In the genomic region with DNA sequence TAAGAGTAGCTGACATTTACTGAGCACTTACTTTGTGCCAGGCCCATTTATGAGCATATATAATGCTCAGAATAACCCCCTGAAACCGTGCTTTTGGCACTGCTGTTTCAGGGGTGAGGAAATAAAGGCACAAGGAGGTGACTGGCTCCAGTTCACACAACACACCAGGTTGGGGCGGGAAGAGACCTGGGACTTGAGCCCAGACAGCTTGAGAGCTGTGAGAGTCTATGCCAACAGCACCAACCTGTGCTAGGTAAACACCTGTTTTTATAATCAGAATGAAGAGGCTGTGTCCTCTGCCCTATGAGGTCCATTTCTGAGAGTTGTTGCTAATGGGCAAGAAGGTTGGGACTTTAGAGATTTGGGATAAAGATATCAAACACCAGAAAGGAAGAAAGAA, we compare ENCODE assay signal across 2 cellular contexts.
TF ChIP-seq lines count a peak whose summit lies in the region.

No MANE protein-coding gene starts in this region.

TF ChIP-seq in HepG2, 621 proteins besides CTCF, POLR2A, EP300 and RAD21:
- TF ChIP-seq ZNF883 (CRISPR knock-in tag; IDR thresholded peaks at IDR 0.05; ENCODE audit: not compliant biosample characterization) (no peak), ZNF34 (CRISPR knock-in tag; IDR thresholded peaks at IDR 0.05; ENCODE audit: borderline replicate concordance) (no peak), PHF5A (CRISPR knock-in tag; IDR thresholded peaks at IDR 0.05; ENCODE audit: low read depth, unreplicated experiment) (no peak), ZNF383 (CRISPR knock-in tag; IDR thresholded peaks at IDR 0.05; ENCODE audit: borderline replicate concordance) (no peak), RFX3 (CRISPR knock-in tag; IDR thresholded peaks at IDR 0.05) (no peak), ZNF382 (CRISPR knock-in tag; IDR thresholded peaks at IDR 0.05; ENCODE audit: borderline replicate concordance) (no peak), NRL (CRISPR knock-in tag; IDR thresholded peaks at IDR 0.05; ENCODE audit: borderline replicate concordance) (no peak), ARHGAP35 (CRISPR knock-in tag; IDR thresholded peaks at IDR 0.05; ENCODE audit: borderline replicate concordance) (no peak), KLF12 (CRISPR knock-in tag; IDR thresholded peaks at IDR 0.05; ENCODE audit: borderline replicate concordance) (no peak)
- TF ChIP-seq, protein P1, sequence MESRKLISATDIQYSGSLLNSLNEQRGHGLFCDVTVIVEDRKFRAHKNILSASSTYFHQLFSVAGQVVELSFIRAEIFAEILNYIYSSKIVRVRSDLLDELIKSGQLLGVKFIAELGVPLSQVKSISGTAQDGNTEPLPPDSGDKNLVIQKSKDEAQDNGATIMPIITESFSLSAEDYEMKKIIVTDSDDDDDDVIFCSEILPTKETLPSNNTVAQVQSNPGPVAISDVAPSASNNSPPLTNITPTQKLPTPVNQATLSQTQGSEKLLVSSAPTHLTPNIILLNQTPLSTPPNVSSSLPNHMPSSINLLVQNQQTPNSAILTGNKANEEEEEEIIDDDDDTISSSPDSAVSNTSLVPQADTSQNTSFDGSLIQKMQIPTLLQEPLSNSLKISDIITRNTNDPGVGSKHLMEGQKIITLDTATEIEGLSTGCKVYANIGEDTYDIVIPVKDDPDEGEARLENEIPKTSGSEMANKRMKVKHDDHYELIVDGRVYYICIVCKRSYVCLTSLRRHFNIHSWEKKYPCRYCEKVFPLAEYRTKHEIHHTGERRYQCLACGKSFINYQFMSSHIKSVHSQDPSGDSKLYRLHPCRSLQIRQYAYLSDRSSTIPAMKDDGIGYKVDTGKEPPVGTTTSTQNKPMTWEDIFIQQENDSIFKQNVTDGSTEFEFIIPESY (CRISPR knock-in tag; IDR thresholded peaks at IDR 0.05) = no peak

TF ChIP-seq in WTC11, 78 proteins besides CTCF, POLR2A, EP300 and RAD21:
- no peak for TF ChIP-seq NFATC4 (CRISPR knock-in tag; IDR thresholded peaks at IDR 0.05)
- no peak for TF ChIP-seq MYBL2 (CRISPR knock-in tag; IDR thresholded peaks at IDR 0.05)
- TF ChIP-seq, protein P2, sequence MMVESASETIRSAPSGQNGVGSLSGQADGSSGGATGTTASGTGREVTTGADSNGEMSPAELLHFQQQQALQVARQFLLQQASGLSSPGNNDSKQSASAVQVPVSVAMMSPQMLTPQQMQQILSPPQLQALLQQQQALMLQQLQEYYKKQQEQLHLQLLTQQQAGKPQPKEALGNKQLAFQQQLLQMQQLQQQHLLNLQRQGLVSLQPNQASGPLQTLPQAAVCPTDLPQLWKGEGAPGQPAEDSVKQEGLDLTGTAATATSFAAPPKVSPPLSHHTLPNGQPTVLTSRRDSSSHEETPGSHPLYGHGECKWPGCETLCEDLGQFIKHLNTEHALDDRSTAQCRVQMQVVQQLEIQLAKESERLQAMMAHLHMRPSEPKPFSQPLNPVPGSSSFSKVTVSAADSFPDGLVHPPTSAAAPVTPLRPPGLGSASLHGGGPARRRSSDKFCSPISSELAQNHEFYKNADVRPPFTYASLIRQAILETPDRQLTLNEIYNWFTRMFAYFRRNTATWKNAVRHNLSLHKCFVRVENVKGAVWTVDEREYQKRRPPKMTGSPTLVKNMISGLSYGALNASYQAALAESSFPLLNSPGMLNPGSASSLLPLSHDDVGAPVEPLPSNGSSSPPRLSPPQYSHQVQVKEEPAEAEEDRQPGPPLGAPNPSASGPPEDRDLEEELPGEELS (CRISPR knock-in tag; IDR thresholded peaks at IDR 0.05) = no peak
- TF ChIP-seq ZNF423 (CRISPR knock-in tag; IDR thresholded peaks at IDR 0.05) = no peak
- no peak for TF ChIP-seq ZNF138 (CRISPR knock-in tag; conservative IDR thresholded peaks at IDR 0.05)
- TF ChIP-seq, protein P3, sequence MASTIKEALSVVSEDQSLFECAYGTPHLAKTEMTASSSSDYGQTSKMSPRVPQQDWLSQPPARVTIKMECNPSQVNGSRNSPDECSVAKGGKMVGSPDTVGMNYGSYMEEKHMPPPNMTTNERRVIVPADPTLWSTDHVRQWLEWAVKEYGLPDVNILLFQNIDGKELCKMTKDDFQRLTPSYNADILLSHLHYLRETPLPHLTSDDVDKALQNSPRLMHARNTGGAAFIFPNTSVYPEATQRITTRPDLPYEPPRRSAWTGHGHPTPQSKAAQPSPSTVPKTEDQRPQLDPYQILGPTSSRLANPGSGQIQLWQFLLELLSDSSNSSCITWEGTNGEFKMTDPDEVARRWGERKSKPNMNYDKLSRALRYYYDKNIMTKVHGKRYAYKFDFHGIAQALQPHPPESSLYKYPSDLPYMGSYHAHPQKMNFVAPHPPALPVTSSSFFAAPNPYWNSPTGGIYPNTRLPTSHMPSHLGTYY (CRISPR knock-in tag; IDR thresholded peaks at IDR 0.05) = no peak
- no peak for TF ChIP-seq IRF2 (CRISPR knock-in tag; IDR thresholded peaks at IDR 0.05; ENCODE audit: borderline replicate concordance, low read depth)
- TF ChIP-seq, protein P4, sequence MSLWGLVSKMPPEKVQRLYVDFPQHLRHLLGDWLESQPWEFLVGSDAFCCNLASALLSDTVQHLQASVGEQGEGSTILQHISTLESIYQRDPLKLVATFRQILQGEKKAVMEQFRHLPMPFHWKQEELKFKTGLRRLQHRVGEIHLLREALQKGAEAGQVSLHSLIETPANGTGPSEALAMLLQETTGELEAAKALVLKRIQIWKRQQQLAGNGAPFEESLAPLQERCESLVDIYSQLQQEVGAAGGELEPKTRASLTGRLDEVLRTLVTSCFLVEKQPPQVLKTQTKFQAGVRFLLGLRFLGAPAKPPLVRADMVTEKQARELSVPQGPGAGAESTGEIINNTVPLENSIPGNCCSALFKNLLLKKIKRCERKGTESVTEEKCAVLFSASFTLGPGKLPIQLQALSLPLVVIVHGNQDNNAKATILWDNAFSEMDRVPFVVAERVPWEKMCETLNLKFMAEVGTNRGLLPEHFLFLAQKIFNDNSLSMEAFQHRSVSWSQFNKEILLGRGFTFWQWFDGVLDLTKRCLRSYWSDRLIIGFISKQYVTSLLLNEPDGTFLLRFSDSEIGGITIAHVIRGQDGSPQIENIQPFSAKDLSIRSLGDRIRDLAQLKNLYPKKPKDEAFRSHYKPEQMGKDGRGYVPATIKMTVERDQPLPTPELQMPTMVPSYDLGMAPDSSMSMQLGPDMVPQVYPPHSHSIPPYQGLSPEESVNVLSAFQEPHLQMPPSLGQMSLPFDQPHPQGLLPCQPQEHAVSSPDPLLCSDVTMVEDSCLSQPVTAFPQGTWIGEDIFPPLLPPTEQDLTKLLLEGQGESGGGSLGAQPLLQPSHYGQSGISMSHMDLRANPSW (CRISPR knock-in tag; conservative IDR thresholded peaks at IDR 0.05; ENCODE audit: low read depth) = no peak
- TF ChIP-seq PREB (CRISPR knock-in tag; IDR thresholded peaks at IDR 0.05; ENCODE audit: borderline replicate concordance) = no peak
- TF ChIP-seq ETV6 (CRISPR knock-in tag; IDR thresholded peaks at IDR 0.05) = no peak
- no peak for TF ChIP-seq ZNF232 (CRISPR knock-in tag; IDR thresholded peaks at IDR 0.05)
- TF ChIP-seq SP1 (CRISPR knock-in tag; conservative IDR thresholded peaks at IDR 0.05) = no peak
